Comparison of ENCODE assay signal across 8 cellular contexts in the genomic region with DNA sequence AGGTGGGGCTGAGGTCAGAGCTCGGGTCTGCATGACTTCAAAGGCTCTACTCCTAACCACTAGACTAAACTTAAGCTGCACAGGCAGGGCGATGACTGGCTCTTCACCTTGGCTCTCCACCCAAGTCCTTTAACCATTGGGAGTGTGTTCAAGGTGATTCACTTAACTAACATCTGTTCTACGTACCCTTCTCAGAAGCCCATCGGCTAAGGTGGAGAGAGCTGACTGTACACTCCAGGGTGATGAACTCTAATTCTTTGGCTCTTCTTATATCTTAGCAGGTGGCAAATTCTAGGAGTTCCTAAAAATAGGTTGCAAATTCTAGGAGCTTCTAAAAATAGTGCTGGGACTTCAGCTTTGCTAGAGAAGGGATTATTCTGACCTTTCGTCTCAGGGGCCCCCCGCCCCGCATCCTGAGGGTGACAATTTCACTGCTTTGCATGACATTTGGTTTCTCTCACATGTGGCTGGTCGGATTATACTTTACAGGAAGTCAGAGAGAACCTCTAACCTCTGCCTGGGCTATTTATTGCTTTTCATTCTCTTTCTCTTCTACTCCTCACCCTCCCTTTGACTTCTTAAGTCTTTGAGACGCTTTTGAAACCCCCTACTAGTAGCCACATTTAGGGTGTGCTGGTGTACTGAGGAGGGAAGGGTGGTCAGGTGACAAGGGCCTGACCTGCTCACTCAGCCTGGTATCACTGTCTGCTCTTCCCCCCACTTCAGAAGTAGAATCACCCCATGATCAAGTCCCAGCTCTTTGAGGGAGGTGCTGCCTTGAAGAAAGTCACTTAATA. TPM values are rescaled to one million over a fixed set of nuclear protein-coding genes. Genes with fewer than 3 reads are reported as not detected.
DNase-seq lines count a peak whose midpoint lies in the region; ATAC-seq, FAIRE-seq and TF ChIP-seq lines count a peak whose summit lies in the region.

No MANE protein-coding gene starts in this region.

- peak; percentile 86 for ATAC-seq in GM18907 (IDR thresholded peaks at IDR 0.05; ENCODE audit: unreplicated experiment)
- peak; percentile 79 for ATAC-seq in HG02943 (IDR thresholded peaks at IDR 0.05; ENCODE audit: low read depth, unreplicated experiment)

- H3K4ac ChIP-seq in mesendoderm (ENCODE audit: low read depth, low read length): no peak overlapping the region

- H3K9me3 ChIP-seq in hepatocyte (ENCODE audit: low read depth) (no peaks in the 10 kb centered on the region), kidney (ENCODE audit: control insufficient read depth in 1 of 2, low read length in 2 of 2) (no peaks in the 10 kb centered on the region), sigmoid colon (no peaks in the 10 kb centered on the region)

- H3K27ac ChIP-seq in mesendoderm (ENCODE audit: low read depth, low read length): no peak overlapping the region
- no peak overlapping the region for H3K27ac ChIP-seq in hepatocyte
- H3K27ac ChIP-seq in kidney (ENCODE audit: low read depth in 2 of 2, low read length in 2 of 2): no peak overlapping the region
- no peak overlapping the region for H3K27ac ChIP-seq in sigmoid colon

- no peak overlapping the region for H3K23ac ChIP-seq in mesendoderm (ENCODE audit: low read length)

- intact Hi-C loops in kidney (cut with DNase I) (no loop called here), sigmoid colon (cut with DNase I) (no loop called here)

- H3K4me1 ChIP-seq in mesendoderm (ENCODE audit: control insufficient read depth, low read depth, low read length) (no peaks in the 10 kb centered on the region), hepatocyte (ENCODE audit: insufficient read depth) (no peaks in the 10 kb centered on the region), kidney (ENCODE audit: control insufficient read depth in 1 of 2, insufficient read depth in 1 of 2, low read depth in 1 of 2, low read length in 2 of 2) (no peaks in the 10 kb centered on the region), sigmoid colon (no peaks in the 10 kb centered on the region)

- no peak for TF ChIP-seq EP300 in sigmoid colon (IDR thresholded peaks at IDR 0.05)

- no peak overlapping the region for H3K56ac ChIP-seq in mesendoderm (ENCODE audit: low read length)

- H2BK15ac ChIP-seq in mesendoderm (replicated peaks; ENCODE audit: low read depth): no peak overlapping the region

- H3K9ac ChIP-seq in mesendoderm (ENCODE audit: low read length) (no peak overlapping the region), kidney (ENCODE audit: low read length in 2 of 2) (no peak overlapping the region)

- H2AFZ ChIP-seq in hepatocyte: no peak overlapping the region

- H3K9me2 ChIP-seq in hepatocyte (replicated peaks; ENCODE audit: insufficient read depth): no peaks in the 10 kb centered on the region

- H4K8ac ChIP-seq in mesendoderm (ENCODE audit: low read depth, low read length): no peak overlapping the region

- H3K79me2 ChIP-seq in mesendoderm (ENCODE audit: control insufficient read depth, insufficient read depth, low read length) (no peaks in the 10 kb centered on the region), hepatocyte (no peaks in the 10 kb centered on the region)

- no peak overlapping the region for H4K5ac ChIP-seq in mesendoderm (ENCODE audit: low read length)

- DNase-seq in UCSD-AML1 (lab: John Stamatoyannopoulos, UW; ENCODE audit: unreplicated experiment): peak; percentile 17
- no peak for DNase-seq in mesendoderm
- no peak for DNase-seq in hepatocyte (ENCODE audit: low spot score)
- DNase-seq in kidney: no peak
- no peak for DNase-seq in sigmoid colon
- no peak for DNase-seq in NCI-H187 treated with DMSO at 0.1 percent for 48 hours (lab: John Stamatoyannopoulos, UW)

- H2BK120ac ChIP-seq in mesendoderm (ENCODE audit: low read depth, low read length): no peak overlapping the region

- no peaks in the 10 kb centered on the region for H3K79me1 ChIP-seq in mesendoderm (ENCODE audit: low read length)

- H4K20me1 ChIP-seq in hepatocyte (ENCODE audit: insufficient read depth, poor library complexity, severe bottlenecking): no peaks in the 10 kb centered on the region

- H3K36me3 ChIP-seq in mesendoderm (ENCODE audit: control insufficient read depth, insufficient read depth, low read length) (no peaks in the 10 kb centered on the region), hepatocyte (replicated peaks; ENCODE audit: insufficient read depth, low read depth) (no peaks in the 10 kb centered on the region), kidney (ENCODE audit: control insufficient read depth in 1 of 2, insufficient read depth in 2 of 2, low read length in 2 of 2) (no peaks in the 10 kb centered on the region), sigmoid colon (no peaks in the 10 kb centered on the region)

- no CpG with 5 or more reads among the region's 9 CpGs for WGBS in mesendoderm (ENCODE audit: extremely low coverage, insufficient coverage, low lambda C conversion rate)
- WGBS in hepatocyte (ENCODE audit: low lambda C conversion rate, missing lambda C conversion rate): 85% methylated on average over 9 of the region's 9 CpGs
- WGBS in sigmoid colon, 2 donors: 57 to 86% methylated on average over 9 of the region's 9 CpGs

- peak overlapping the region; percentile 15 for H2AK5ac ChIP-seq in mesendoderm (ENCODE audit: low read length)

- H3K4me2 ChIP-seq in mesendoderm (ENCODE audit: low read length) (no peak overlapping the region), hepatocyte (no peak overlapping the region)

- no peak overlapping the region for H2BK5ac ChIP-seq in mesendoderm (ENCODE audit: low read length)

- TF ChIP-seq CTCF in hepatocyte (IDR thresholded peaks at IDR 0.05; ENCODE audit: poor library complexity) (no peak), kidney (IDR thresholded peaks at IDR 0.05; ENCODE audit: borderline replicate concordance, extremely low read depth, insufficient read depth) (no peak), sigmoid colon (IDR thresholded peaks at IDR 0.05) (no peak)

- no peak for FAIRE-seq in kidney (lab: Jason Lieb, UNC)

- TF ChIP-seq POLR2A in sigmoid colon (IDR thresholded peaks at IDR 0.05): no peak

- H3K18ac ChIP-seq in mesendoderm (ENCODE audit: low read length): no peak overlapping the region

- H3K27me3 ChIP-seq in mesendoderm (ENCODE audit: insufficient read depth, low read length, poor library complexity) (no peaks in the 10 kb centered on the region), hepatocyte (no peaks in the 10 kb centered on the region), sigmoid colon (no peaks in the 10 kb centered on the region)

- H3K4me3 ChIP-seq in mesendoderm (ENCODE audit: low read length) (no peak overlapping the region), hepatocyte (no peak overlapping the region), kidney (ENCODE audit: low read length in 2 of 2) (no peak overlapping the region), sigmoid colon (no peak overlapping the region)

RNA-seq across cellular contexts. Expression of a gene that starts 55.5 kb away (rescaled TPM):
- 3.7 TPM for polyA plus RNA-seq in mesendoderm (2013, experiment 1 of 2)
- polyA plus RNA-seq in mesendoderm (2013, experiment 2 of 2): 3.5 TPM
- 19.1 and 19.3 TPM in 2 replicates for total RNA-seq in hepatocyte
- 13.4 and 18.0 TPM in 2 replicates for polyA plus RNA-seq in hepatocyte
- 23.0 TPM for total RNA-seq in kidney
- 0.86 TPM for polyA plus RNA-seq in kidney (ENCODE audit: insufficient read depth, low read depth, low replicate concordance)
- 1 to 10 TPM in 3 of 4 donors, under 1 TPM in 1; 0.55 to 1.6 (median 1.2) TPM for total RNA-seq in sigmoid colon
- 10 to 100 TPM in 1 of 3 donors, 1 to 10 TPM in 2; 3.0 to 17.6 (median 7.2) TPM for polyA plus RNA-seq in sigmoid colon
